7 cellular contexts compared by ENCODE assay signal in genomic region chr2:197705912-197706838, GRCh38. TPM values are rescaled to one million over a fixed set of nuclear protein-coding genes. Genes with fewer than 3 reads are reported as not detected.
DNase-seq lines count a peak whose midpoint lies in the region; ATAC-seq and TF ChIP-seq lines count a peak whose summit lies in the region.

No MANE protein-coding gene starts in this region.

- no peak for ATAC-seq in HG02623 (IDR thresholded peaks at IDR 0.05; ENCODE audit: unreplicated experiment)

- H3K27me3 ChIP-seq in Loucy (ENCODE audit: insufficient read depth, low read length, poor library complexity, severe bottlenecking) (no peaks in the 10 kb centered on the region), ascending aorta (no peaks in the 10 kb centered on the region), spleen (replicated peaks in 1 of 7) (no peaks in the 10 kb centered on the region)

- H3K9ac ChIP-seq in Loucy (ENCODE audit: low read depth, low read length, poor library complexity, severe bottlenecking), result peak overlapping the region; percentile 83

- H3K4me3 ChIP-seq in GM12865 (ENCODE audit: low read depth, low read length) (peak overlapping the region; percentile 83), Loucy (ENCODE audit: low read length, poor library complexity, severe bottlenecking) (peak overlapping the region; percentile 98), ascending aorta (peak overlapping the region; percentile 73 to 84), spleen (peak overlapping the region; percentile 82 to 99 (median 94))

- no peak for TF ChIP-seq POLR2A in spleen (IDR thresholded peaks at IDR 0.05)

- intact Hi-C loops in ascending aorta (cut with DNase I) (loop anchor here (1.0 to 10.0 kb wide), 9 partner anchors 29 to 1759 kb away; partner anchors contain the start of genes COQ10B, HSPE1, MOB4 and PLCL1), spleen (cut with DNase I; ENCODE audit: low total_unique reads) (loop anchor here (5.0 kb wide), 1 partner anchor 71 kb away; no protein-coding TSS in a partner anchor)

- no peaks in the 10 kb centered on the region for H3K36me3 ChIP-seq in Loucy (ENCODE audit: insufficient read depth, low read length)
- no peaks in the 10 kb centered on the region for H3K36me3 ChIP-seq in ascending aorta
- peaks cover 0 to 11% (median 0%) of the 10 kb centered on the region in 6 donors for H3K36me3 ChIP-seq in spleen

- no peaks in the 10 kb centered on the region for H3K9me2 ChIP-seq in Loucy (replicated peaks; ENCODE audit: low read depth, low read length)

- peak; percentile 72 for DNase-seq in GM12865 (ENCODE audit: low read depth)
- DNase-seq in ascending aorta (ENCODE audit: low spot score in 2 of 2), result no peak
- peak; percentile 14 for DNase-seq in iPS-NIHi7 (ENCODE audit: extremely low spot score)
- peak; percentile 75 for DNase-seq in spleen
- DNase-seq in HPDE6-E6E7 (ENCODE audit: extremely low spot score), result no peak

- no peaks in the 10 kb centered on the region for H3F3A ChIP-seq in Loucy (ENCODE audit: low read depth)

- H3K9me3 ChIP-seq in Loucy (ENCODE audit: insufficient read depth, low read depth, low read length) (no peaks in the 10 kb centered on the region), ascending aorta (no peaks in the 10 kb centered on the region), spleen (no peaks in the 10 kb centered on the region)

- 16 to 24% (median 20%) methylated on average over 21 to 38 of the region's 38 CpGs for WGBS in spleen, 5 donors

- H3K79me2 ChIP-seq in Loucy (ENCODE audit: insufficient read depth, low read length), result peaks cover 48% of the 10 kb centered on the region

- H2AFZ ChIP-seq in Loucy (ENCODE audit: low read length), result peak overlapping the region; percentile 98

- peaks cover 33% of the 10 kb centered on the region for H4K20me1 ChIP-seq in Loucy (ENCODE audit: insufficient read depth, low read length, poor library complexity, severe bottlenecking)

- TF ChIP-seq CTCF in GM12865 (IDR thresholded peaks at IDR 0.05; ENCODE audit: insufficient read depth, low read depth, low read length, missing control alignments) (no peak), Loucy (conservative IDR thresholded peaks at IDR 0.05; ENCODE audit: low read length) (no peak), ascending aorta (IDR thresholded peaks at IDR 0.05) (no peak), spleen (IDR thresholded peaks at IDR 0.05 in 8 of 11, conservative IDR thresholded peaks at IDR 0.05 in 3 of 11) (no peak)

- H3K27ac ChIP-seq in ascending aorta, result peak overlapping the region; percentile 51 to 65
- peak overlapping the region in 7 of 8 donors; percentile 4 to 92 (median 85) for H3K27ac ChIP-seq in spleen

- peak overlapping the region; percentile 91 for H3K4me2 ChIP-seq in Loucy (ENCODE audit: low read depth, low read length, poor library complexity, severe bottlenecking)

- H3K4me1 ChIP-seq in Loucy (ENCODE audit: insufficient read depth, low read length, poor library complexity, severe bottlenecking) (peaks cover 50% of the 10 kb centered on the region), ascending aorta (peaks cover 10 to 21% of the 10 kb centered on the region in 2 donors), spleen (peaks cover 30 to 67% (median 58%) of the 10 kb centered on the region in 6 donors)

RNA-seq across cellular contexts. Expression of gene MARS2, which starts 1.0 kb away (rescaled TPM):
- total RNA-seq in ascending aorta (6.5 TPM), spleen (10 to 100 TPM in 3 of 7 donors, 1 to 10 TPM in 4; 8.9 to 12.7 (median 10.0) TPM)
- 1 to 10 TPM; 4.7 to 8.2 (median 6.8) TPM for polyA plus RNA-seq in spleen

RNA-seq across cellular contexts. Expression of gene RFTN2, which starts 30.8 kb away (rescaled TPM):
- total RNA-seq in ascending aorta (4.8 TPM), spleen (10 to 100 TPM in 1 of 7 donors, 1 to 10 TPM in 6; 2.0 to 13.3 (median 3.2) TPM)
- under 1 TPM; 0.52 to 0.93 (median 0.65) TPM for polyA plus RNA-seq in spleen

Comparison
In these comparisons a context has a peak if more than half of its experiments do, and no peak if none do; other contexts are left out.
1. DNase-seq: peak in GM12865 (single experiment), iPS-NIHi7 (single experiment) and spleen (single experiment); none in ascending aorta (0 of 2) and HPDE6-E6E7 (single experiment).
2. Peak in every context shown above with its lines, with median percentiles within 50 percentile points of each other: H3K4me3 ChIP-seq.